10 cellular contexts compared by ENCODE assay signal in genomic region chr16:75380870-75381269, GRCh38. TPM values are rescaled to one million over a fixed set of nuclear protein-coding genes. Genes with fewer than 3 reads are reported as not detected.
DNase-seq lines count a peak whose midpoint lies in the region; ATAC-seq and FAIRE-seq lines count a peak whose summit lies in the region.
"Had no signal": no experiment of that assay in that cellular context is flagged by ENCODE, and none has a peak within 500 bp of the region (broad histone marks: within the 10 kb centered on the region; RNA-seq: fewer than 3 reads in every experiment).

No MANE protein-coding gene starts in this region.

- 25 to 35% methylated on average over 2 of the region's 2 CpGs for WGBS in GM23248 (ENCODE audit: low coverage in 1 of 2, low lambda C conversion rate in 2 of 2, missing lambda C conversion rate in 2 of 2), 2 experiments

- in situ Hi-C loops in GM23248 (cut with MboI) (no loop called here), ACHN (cut with HindIII; ENCODE audit: low pct_ligation_motif_present, low pct_unique_long_range_greater_than_20kb, low sequenced_read_pairs) (loop anchor here (25.0 kb wide), 1 partner anchor 144 kb away; no protein-coding TSS in a partner anchor)

- no peaks in the 10 kb centered on the region for H3K9me3 Mint-ChIP-seq in activated naive CD8-positive, alpha-beta T cell treated with anti-CD3 and anti-CD28 coated beads for 36 hours

- ATAC-seq in left lobe of liver (peak; percentile 29), GM21529 (IDR thresholded peaks at IDR 0.05; ENCODE audit: unreplicated experiment) (no peak)

- H3K27ac ChIP-seq in BLaER1 (no peak overlapping the region), GM23248 (peak overlapping the region; percentile 44)

- no peak overlapping the region for H2AFZ ChIP-seq in GM23248

- no peak for FAIRE-seq in urothelium cell line (lab: Jason Lieb, UNC)
- FAIRE-seq: TTC549 had no signal

- H3K4me3 Mint-ChIP-seq in activated naive CD8-positive, alpha-beta T cell treated with anti-CD3 and anti-CD28 coated beads for 36 hours = peak overlapping the region; percentile 38

- no peaks in the 10 kb centered on the region for H3K9me2 ChIP-seq in GM23248 (ENCODE audit: insufficient read depth)

- H3K4me2 ChIP-seq in BLaER1 = peak overlapping the region; percentile 48
- H3K4me2 ChIP-seq in GM23248 (ENCODE audit: unreplicated experiment) = peak overlapping the region; percentile 48

- H3K9ac ChIP-seq in BLaER1 (no peak overlapping the region), GM23248 (peak overlapping the region; percentile 10; the same call in 1 of the 2 replicates)

- H4K20me1 ChIP-seq in BLaER1 (peaks cover 93% of the 10 kb centered on the region), GM23248 (ENCODE audit: insufficient read depth) (no peaks in the 10 kb centered on the region)

- H3F3A ChIP-seq in GM23248 (ENCODE audit: insufficient read depth) = peaks cover 42% of the 10 kb centered on the region

- DNase-seq in GM23248 (peak; percentile 57), left lobe of liver (ENCODE audit: low spot score) (no peak), A172 (ENCODE audit: low spot score) (no peak), ACHN (no peak), urothelium cell line (ENCODE audit: low spot score) (no peak)
- no peak for DNase-seq in activated naive CD8-positive, alpha-beta T cell treated with anti-CD3 and anti-CD28 coated beads for 36 hours

- H3K4me1 ChIP-seq in BLaER1 = peaks cover 18% of the 10 kb centered on the region
- H3K4me1 ChIP-seq in GM23248 (ENCODE audit: insufficient read depth) = peaks cover 55% of the 10 kb centered on the region
- H3K4me1 ChIP-seq: breast epithelium had no signal

- H3K4me3 ChIP-seq in BLaER1 = no peak overlapping the region
- no peak overlapping the region for H3K4me3 ChIP-seq in GM23248
- H3K4me3 ChIP-seq: breast epithelium had no signal

- H3K79me2 ChIP-seq in GM23248 (ENCODE audit: insufficient read depth) = peaks cover 26% of the 10 kb centered on the region; the same call in 1 of the 2 replicates

- H3K36me3 ChIP-seq in BLaER1 (peaks cover 34% of the 10 kb centered on the region), GM23248 (ENCODE audit: low read depth) (no peaks in the 10 kb centered on the region)
- H3K36me3 ChIP-seq: breast epithelium had no signal

- H3K27me3 ChIP-seq in BLaER1 (no peaks in the 10 kb centered on the region), GM23248 (replicated peaks; ENCODE audit: insufficient read depth) (no peaks in the 10 kb centered on the region)
- H3K27me3 ChIP-seq: breast epithelium had no signal

- peak overlapping the region; percentile 84 for H3K27ac Mint-ChIP-seq in activated naive CD8-positive, alpha-beta T cell treated with anti-CD3 and anti-CD28 coated beads for 36 hours

- H3K27me3 Mint-ChIP-seq in activated naive CD8-positive, alpha-beta T cell treated with anti-CD3 and anti-CD28 coated beads for 36 hours = peaks cover 6% of the 10 kb centered on the region

- H3K9me3 ChIP-seq in BLaER1 = no peaks in the 10 kb centered on the region
- H3K9me3 ChIP-seq in GM23248 (ENCODE audit: low read depth) = no peaks in the 10 kb centered on the region
- H3K9me3 ChIP-seq: breast epithelium had no signal

- H3K36me3 Mint-ChIP-seq in activated naive CD8-positive, alpha-beta T cell treated with anti-CD3 and anti-CD28 coated beads for 36 hours = peaks cover 47% of the 10 kb centered on the region

- H3K4me1 Mint-ChIP-seq in activated naive CD8-positive, alpha-beta T cell treated with anti-CD3 and anti-CD28 coated beads for 36 hours = peaks cover 50% of the 10 kb centered on the region

RNA-seq across cellular contexts. Expression of gene CFDP1, which starts 52.4 kb away (rescaled TPM):
- total RNA-seq in GM23248 (2014; rRNA removed; shearing (Covaris generic)) = 30.4 and 36.9 TPM in 2 replicates
- 45.2 and 46.7 TPM in 2 replicates for polyA plus RNA-seq in GM23248 (2016; fragmentation: Nextera tagmentation; extraction: Ambion mirVana)
- total RNA-seq in activated naive CD8-positive, alpha-beta T cell treated with anti-CD3 and anti-CD28 coated beads for 36 hours = 10 to 100 TPM; 35.8 to 36.8 TPM
- total RNA-seq in left lobe of liver = 27.7 TPM
- total RNA-seq in A172 (2014; rRNA removed; shearing (Covaris generic)) = 45.0 and 54.0 TPM in 2 replicates
